8 cellular contexts compared by ENCODE assay signal in the genomic region with DNA sequence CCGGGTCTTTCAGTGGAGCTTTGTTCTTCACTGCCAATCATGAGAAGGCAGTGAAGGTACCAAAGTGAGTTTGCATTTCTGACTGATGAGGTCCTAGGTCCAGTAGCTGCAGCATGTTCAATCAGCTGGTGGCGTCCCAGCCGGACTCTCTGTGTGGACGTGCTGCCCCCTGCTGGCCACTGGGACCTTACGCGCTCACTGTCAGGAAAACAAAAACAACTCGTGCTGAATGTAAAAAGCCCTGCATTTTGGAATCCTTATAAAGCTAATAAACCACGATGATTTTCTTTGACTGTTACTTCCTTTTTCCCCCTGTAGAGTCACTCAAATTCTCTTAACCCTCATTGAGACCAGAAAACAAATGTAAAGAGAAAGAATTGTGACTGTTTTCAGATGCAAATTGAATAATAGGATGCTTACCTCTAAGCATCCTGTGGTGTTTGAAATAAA. TPM values are rescaled to one million over a fixed set of nuclear protein-coding genes. Genes with fewer than 3 reads are reported as not detected.
DNase-seq lines count a peak whose midpoint lies in the region; ATAC-seq, FAIRE-seq and TF ChIP-seq lines count a peak whose summit lies in the region.

No MANE protein-coding gene starts in this region.

- H3K36me3 Mint-ChIP-seq in activated naive CD8-positive, alpha-beta T cell treated with anti-CD3 and anti-CD28 coated beads, Interleukin-2, amount 50 U/mL, for 24 hours (ENCODE audit: low read depth), result no peaks in the 10 kb centered on the region

- H3K27me3 ChIP-seq in left ventricle myocardium inferior (ENCODE audit: low read depth), result peaks cover 99% of the 10 kb centered on the region

- no peaks in the 10 kb centered on the region for H3K36me3 ChIP-seq in left ventricle myocardium inferior

- DNase-seq in AG08396 (ENCODE audit: low spot score) (peak; percentile 85), GM19239 (ENCODE audit: insufficient read length, low spot score) (peak; percentile 54), NCI-H1092 (lab: John Stamatoyannopoulos, UW) (peak; percentile 87), T follicular helper cell (ENCODE audit: low read depth) (peak; percentile 59), left ventricle myocardium inferior (peak; percentile 84), pulmonary artery endothelial cell (ENCODE audit: low read depth, low spot score) (peak; percentile 35)
- DNase-seq in activated naive CD8-positive, alpha-beta T cell treated with anti-CD3 and anti-CD28 coated beads, Interleukin-2, amount 50 U/mL, for 24 hours, result peak; percentile 85

- H3K4me3 Mint-ChIP-seq in activated naive CD8-positive, alpha-beta T cell treated with anti-CD3 and anti-CD28 coated beads, Interleukin-2, amount 50 U/mL, for 24 hours, result no peak overlapping the region

- peaks cover 36% of the 10 kb centered on the region for H3K27me3 Mint-ChIP-seq in activated naive CD8-positive, alpha-beta T cell treated with anti-CD3 and anti-CD28 coated beads, Interleukin-2, amount 50 U/mL, for 24 hours

- H3K27ac ChIP-seq in left ventricle myocardium inferior (replicated peaks), result no peak overlapping the region

- peak; percentile 96 for TF ChIP-seq CTCF in left ventricle myocardium inferior (IDR thresholded peaks at IDR 0.05; ENCODE audit: borderline replicate concordance)

- no peak overlapping the region for H3K4me3 ChIP-seq in left ventricle myocardium inferior

- peaks cover 11% of the 10 kb centered on the region for H3K4me1 ChIP-seq in left ventricle myocardium inferior

- ATAC-seq in activated naive CD8-positive, alpha-beta T cell treated with anti-CD3 and anti-CD28 coated beads, Interleukin-2, amount 50 U/mL, for 24 hours, result peak; percentile 71
- ATAC-seq in HG03571 (IDR thresholded peaks at IDR 0.05; ENCODE audit: unreplicated experiment), result no peak

- H3K4me1 Mint-ChIP-seq in activated naive CD8-positive, alpha-beta T cell treated with anti-CD3 and anti-CD28 coated beads, Interleukin-2, amount 50 U/mL, for 24 hours, result peaks cover 7% of the 10 kb centered on the region

- intact Hi-C loops in left ventricle myocardium inferior (cut with micrococcal nuclease), result loop anchor here (10.0 kb wide), 1 partner anchor 535 kb away; no protein-coding TSS in a partner anchor

- FAIRE-seq in GM19239 (lab: Jason Lieb, UNC), result no peak

- no peaks in the 10 kb centered on the region for H3K9me3 ChIP-seq in left ventricle myocardium inferior (replicated peaks)

- H3K27ac Mint-ChIP-seq in activated naive CD8-positive, alpha-beta T cell treated with anti-CD3 and anti-CD28 coated beads, Interleukin-2, amount 50 U/mL, for 24 hours, result no peak overlapping the region

- H3K9me3 Mint-ChIP-seq in activated naive CD8-positive, alpha-beta T cell treated with anti-CD3 and anti-CD28 coated beads, Interleukin-2, amount 50 U/mL, for 24 hours, result no peaks in the 10 kb centered on the region

RNA-seq across cellular contexts. Expression of a gene that starts 4.9 kb away (rescaled TPM):
- total RNA-seq in left ventricle myocardium inferior, result 0.71 TPM
- total RNA-seq in pulmonary artery endothelial cell, result 0.92 and 2.5 TPM in 2 replicates

RNA-seq across cellular contexts. Expression of a gene that starts 48.5 kb away (rescaled TPM):
- total RNA-seq in left ventricle myocardium inferior (35.8 TPM), pulmonary artery endothelial cell (10.9 and 12.2 TPM in 2 replicates)

Comparison
In these comparisons a context has a peak if more than half of its experiments do, and no peak if none do; other contexts are left out.
1. DNase-seq: peak in every context shown above with its lines; median percentile 87 in NCI-H1092; 85 in AG08396; 85 in activated naive CD8-positive, alpha-beta T cell treated with anti-CD3 and anti-CD28 coated beads, Interleukin-2, amount 50 U/mL, for 24 hours; 84 in left ventricle myocardium inferior; 59 in T follicular helper cell; 54 in GM19239; 35 in pulmonary artery endothelial cell.